In the genomic region with DNA sequence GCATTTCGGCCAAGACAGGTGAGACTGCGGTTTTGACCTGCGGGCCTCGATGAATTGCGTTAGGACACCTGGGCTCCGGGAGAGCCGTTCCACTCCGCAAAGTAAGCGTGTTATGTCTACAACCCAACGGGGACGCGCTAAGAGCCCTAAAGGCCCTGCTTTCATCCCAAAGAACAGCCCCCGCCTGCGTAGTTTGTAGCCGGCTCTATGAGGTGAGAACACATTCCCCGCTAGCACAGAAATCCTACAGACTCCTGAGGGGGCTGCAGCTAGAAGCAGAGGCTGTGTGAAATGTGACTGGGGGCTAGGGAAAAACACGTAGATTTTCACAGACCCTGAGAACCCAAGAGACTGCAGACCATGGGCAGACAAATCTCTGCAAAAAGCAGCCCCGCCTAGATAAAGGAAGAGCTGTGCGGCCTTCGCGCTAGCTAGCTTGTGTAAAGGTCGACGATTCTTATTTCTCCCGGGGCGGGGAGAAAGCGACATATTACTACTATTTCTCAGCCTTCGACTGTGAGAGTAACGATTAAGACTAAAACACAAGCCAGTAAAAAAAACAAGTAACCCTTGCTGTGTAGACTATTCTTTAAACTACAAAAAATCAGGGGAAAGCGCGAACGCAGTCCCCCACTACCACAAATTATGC, we compare ENCODE assay signal across 8 cellular contexts.
A peak's percentile ranks its signal among the peaks of the same experiment; 100 is the strongest.
DNase-seq lines count a peak whose midpoint lies in the region; ATAC-seq, FAIRE-seq and TF ChIP-seq lines count a peak whose summit lies in the region.
"Not testable (repeated sequence)": the region's sequence is repeated elsewhere in the genome, so short reads cannot be mapped to it uniquely, and the experiment has no call there.

No MANE protein-coding gene starts in this region.

- TSS peak; percentile 99 for BruUV-seq in HCT116 (replicated peaks; lab: Mats Ljungman, UMichigan)

- H3K9ac ChIP-seq in HCT116 (ENCODE audit: low read length) = not testable (repeated sequence)
- peak overlapping the region; percentile 35; the same call in 1 of the 2 replicates for H3K9ac ChIP-seq in Karpas-422 (ENCODE audit: low read length)

- FAIRE-seq in GM12892 (lab: Jason Lieb, UNC) = peak; percentile 14

- H4K20me1 ChIP-seq in HCT116 (ENCODE audit: insufficient read depth); Karpas-422 (ENCODE audit: insufficient read depth, low read depth, low read length): not testable (repeated sequence)

- not testable (repeated sequence) for H3K36me3 ChIP-seq in HCT116 (ENCODE audit: control insufficient read depth in 1 of 2, insufficient read depth in 2 of 2, low read length in 2 of 2); Karpas-422 (ENCODE audit: insufficient read depth, low read length)

- not testable (repeated sequence) for H3K27ac Mint-ChIP-seq in activated T-cell treated with anti-CD3 and anti-CD28 coated beads, Interleukin-2, amount 50 U/mL, for 72 hours

- intact Hi-C loops in HCT116 (cut with micrococcal nuclease); left ventricle myocardium superior (cut with micrococcal nuclease): not testable (repeated sequence)

- not testable (repeated sequence) for TF ChIP-seq CTCF in HCT116 (IDR thresholded peaks at IDR 0.05 in 2 of 3, conservative IDR thresholded peaks at IDR 0.05 in 1 of 3; ENCODE audit: borderline replicate concordance in 1 of 3, insufficient read depth in 1 of 3, low read depth in 2 of 3, low read length in 2 of 3)

- not testable (repeated sequence) for H3K79me2 ChIP-seq in HCT116 (ENCODE audit: insufficient read depth, low read length); Karpas-422 (ENCODE audit: low read length)

- H3K4me2 ChIP-seq in HCT116 (ENCODE audit: low read length) = not testable (repeated sequence)
- H3K4me2 ChIP-seq in Karpas-422 (ENCODE audit: low read depth, low read length, poor library complexity, severe bottlenecking) = peak overlapping the region; percentile 38

- H3K4me3 Mint-ChIP-seq in activated T-cell treated with anti-CD3 and anti-CD28 coated beads, Interleukin-2, amount 50 U/mL, for 72 hours = not testable (repeated sequence)

- RAD21 ChIA-PET in HCT116 (lab: Charles Lee; ENCODE audit: low non-redundant PET in 1 of 2, low total read pairs in 2 of 2, uncharacterized antibody in 2 of 2, unreplicated experiment in 2 of 2) = not testable (repeated sequence)

- DNase-seq in GM12892 (ENCODE audit: insufficient read length); HCT116 (ENCODE audit: low read depth, low spot score); Karpas-422; left ventricle myocardium superior: not testable (repeated sequence)
- peak in 1 of 2 donors; percentile 52 for DNase-seq in activated T-cell treated with anti-CD3 and anti-CD28 coated beads, Interleukin-2, amount 50 U/mL, for 72 hours
- DNase-seq in stimulated activated CD8-positive, alpha-beta memory T cell treated with anti-CD3 and anti-CD28 coated beads, Interleukin-4, amount 100 ng/mL, for 48 hours = peak; percentile 35

- H3K4me1 ChIP-seq in HCT116 (ENCODE audit: control insufficient read depth in 1 of 2, insufficient read depth in 2 of 2, low read length in 2 of 2) = not testable (repeated sequence)
- peaks cover 24% of the 10 kb centered on the region for H3K4me1 ChIP-seq in Karpas-422 (ENCODE audit: low read length)

- not testable (repeated sequence) for H3K9me2 ChIP-seq in HCT116 (ENCODE audit: insufficient read depth); Karpas-422 (replicated peaks; ENCODE audit: insufficient read depth, low read length)

- H2AFZ ChIP-seq in HCT116 (ENCODE audit: low read depth, low read length, poor library complexity, severe bottlenecking); Karpas-422 (ENCODE audit: low read length): not testable (repeated sequence)

- POLR2A ChIA-PET in HCT116 (lab: Charles Lee) = not testable (repeated sequence)

- not testable (repeated sequence) for TF ChIP-seq RAD21 in HCT116 (IDR thresholded peaks at IDR 0.05; ENCODE audit: low read depth)

- 0 out of 2 replicates have a peak, but pooled peaks have one; percentile 41 for TF ChIP-seq POLR2A in GM12892 (IDR thresholded peaks at IDR 0.05; ENCODE audit: low read depth, low read length)
- TF ChIP-seq POLR2A in HCT116 (IDR thresholded peaks at IDR 0.05; ENCODE audit: borderline replicate concordance, extremely low read depth, insufficient read depth, insufficient read length) = not testable (repeated sequence)

- H3K9me3 Mint-ChIP-seq in activated T-cell treated with anti-CD3 and anti-CD28 coated beads, Interleukin-2, amount 50 U/mL, for 72 hours = not testable (repeated sequence)

- not testable (repeated sequence) for H3K4me1 Mint-ChIP-seq in activated T-cell treated with anti-CD3 and anti-CD28 coated beads, Interleukin-2, amount 50 U/mL, for 72 hours (ENCODE audit: low read depth)

- CTCF ChIA-PET in HCT116 (lab: Charles Lee) = not testable (repeated sequence)

- H3K27ac ChIP-seq in HCT116 (ENCODE audit: low read depth, low read length) = not testable (repeated sequence)
- H3K27ac ChIP-seq in Karpas-422 (ENCODE audit: low read length) = peak overlapping the region; percentile 69; the same call in 1 of the 2 replicates

- H3K36me3 Mint-ChIP-seq in activated T-cell treated with anti-CD3 and anti-CD28 coated beads, Interleukin-2, amount 50 U/mL, for 72 hours (ENCODE audit: insufficient read depth in 2 of 2) = not testable (repeated sequence)

- not testable (repeated sequence) for H3K4me3 ChIP-seq in HCT116 (replicated peaks in 1 of 2; ENCODE audit: low read depth in 1 of 2, low read length in 2 of 2); Karpas-422 (ENCODE audit: low read length)

- not testable (repeated sequence) for H3K9me3 ChIP-seq in HCT116 (ENCODE audit: control insufficient read depth in 1 of 2, insufficient read depth in 1 of 2, low read depth in 1 of 2, low read length in 2 of 2); Karpas-422 (ENCODE audit: low read length)

- H3K27me3 ChIP-seq in HCT116 (ENCODE audit: insufficient read depth, low read length); Karpas-422 (ENCODE audit: low read length): not testable (repeated sequence)

- ATAC-seq in GM19372 (IDR thresholded peaks at IDR 0.05; ENCODE audit: low read depth, unreplicated experiment) = peak; percentile 96
- ATAC-seq in HCT116 = peak; percentile 91
- ATAC-seq in HG03097 (IDR thresholded peaks at IDR 0.05; ENCODE audit: low FRiP score, unreplicated experiment) = peak; percentile 95
- peak; percentile 90 to 92 for ATAC-seq in activated T-cell treated with anti-CD3 and anti-CD28 coated beads, Interleukin-2, amount 50 U/mL, for 72 hours (replicated peaks in 1 of 2)
- ATAC-seq in left ventricle myocardium superior = peak; percentile 76

- not testable (repeated sequence) for H3K27me3 Mint-ChIP-seq in activated T-cell treated with anti-CD3 and anti-CD28 coated beads, Interleukin-2, amount 50 U/mL, for 72 hours (ENCODE audit: low read depth)
